1 cellular context compared by ENCODE assay signal in genomic region chr1:40310983-40311642, GRCh38.
TF ChIP-seq lines count a peak whose summit lies in the region.

No MANE protein-coding gene starts in this region.

TF ChIP-seq in H1, 55 proteins besides CTCF, POLR2A, EP300 and RAD21:
- TF ChIP-seq, protein P1, sequence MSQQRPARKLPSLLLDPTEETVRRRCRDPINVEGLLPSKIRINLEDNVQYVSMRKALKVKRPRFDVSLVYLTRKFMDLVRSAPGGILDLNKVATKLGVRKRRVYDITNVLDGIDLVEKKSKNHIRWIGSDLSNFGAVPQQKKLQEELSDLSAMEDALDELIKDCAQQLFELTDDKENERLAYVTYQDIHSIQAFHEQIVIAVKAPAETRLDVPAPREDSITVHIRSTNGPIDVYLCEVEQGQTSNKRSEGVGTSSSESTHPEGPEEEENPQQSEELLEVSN (IDR thresholded peaks at IDR 0.05): 0 out of 2 replicates have a peak, but pooled peaks have one; percentile 42
- TF ChIP-seq MAX (IDR thresholded peaks at IDR 0.05) (peak; percentile 46), SIRT6 (IDR thresholded peaks at IDR 0.05; ENCODE audit: low read length) (no peak)
- TF ChIP-seq, protein P2, sequence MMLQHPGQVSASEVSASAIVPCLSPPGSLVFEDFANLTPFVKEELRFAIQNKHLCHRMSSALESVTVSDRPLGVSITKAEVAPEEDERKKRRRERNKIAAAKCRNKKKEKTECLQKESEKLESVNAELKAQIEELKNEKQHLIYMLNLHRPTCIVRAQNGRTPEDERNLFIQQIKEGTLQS (IDR thresholded peaks at IDR 0.05; ENCODE audit: insufficient read depth, low read depth, low read length): no peak
